In the genomic region with DNA sequence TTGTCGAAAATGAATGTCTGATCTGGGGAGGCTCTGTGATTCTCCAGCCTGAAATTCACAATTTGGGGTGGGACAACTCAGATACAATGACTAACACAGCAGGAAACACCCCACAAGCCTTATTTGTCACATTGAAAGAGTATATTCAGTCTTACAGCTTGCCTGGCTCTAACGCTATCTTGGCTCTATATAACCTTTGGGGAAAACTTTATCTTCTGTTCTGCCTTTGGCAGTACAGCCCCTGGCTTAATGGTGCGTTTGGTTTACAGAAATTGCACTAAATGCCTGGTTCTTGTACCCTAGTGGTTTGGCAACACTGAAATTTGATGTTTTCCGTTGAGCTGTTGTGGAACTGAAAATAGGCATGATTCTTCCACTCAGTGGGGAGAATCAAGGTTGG, we compare ENCODE assay signal across 31 cellular contexts.
"Had no signal": no experiment of that assay in that cellular context is flagged by ENCODE, and none has a peak within 500 bp of the region (broad histone marks: within the 10 kb centered on the region; RNA-seq: fewer than 3 reads in every experiment).

No MANE protein-coding gene starts in this region.

- DNase-seq: activated CD4-positive, alpha-beta T cell treated with anti-CD3 and anti-CD28 coated beads for 1 hour; activated CD4-positive, alpha-beta T cell treated with anti-CD3 and anti-CD28 coated beads for 48 hours; activated CD4-positive, alpha-beta T cell treated with anti-CD3 and anti-CD28 coated beads, Interleukin-2, amount 50 U/mL, for 4 hours; activated CD4-positive, CD25-positive, alpha-beta regulatory T cell; activated CD8-positive, alpha-beta T cell treated with anti-CD3 and anti-CD28 coated beads for 36 hours; activated effector memory CD4-positive, alpha-beta T cell treated with anti-CD3 and anti-CD28 coated beads, Interleukin-2, amount 50 U/mL, for 16 hours; activated naive CD4-positive, alpha-beta T cell; activated naive CD4-positive, alpha-beta T cell treated with anti-CD3 and anti-CD28 coated beads, Interleukin-2, amount 50 U/mL, for 16 hours; activated naive CD8-positive, alpha-beta T cell treated with anti-CD3 and anti-CD28 coated beads for 36 hours; activated T-cell treated with anti-CD3 and anti-CD28 coated beads, Interleukin-2, amount 50 U/mL, for 1 hour; activated T-cell treated with anti-CD3 and anti-CD28 coated beads, Interleukin-2, amount 50 U/mL, for 72 hours; amygdala; body of pancreas; caudate nucleus; MM.1S; MV-4-11; NCI-H1092; NCI-H1436 treated with DMSO at 0.1 percent for 48 hours; NCI-H1694 treated with DMSO at 0.1 percent for 48 hours; NCI-H2029; NCI-H345; NCI-H524 treated with DMSO at 0.1 percent for 48 hours; NCI-H748 treated with DMSO at 0.1 percent for 48 hours; SW 1271; T-helper 1 cell; T-helper 2 cell; T-helper 9 cell; WERI-Rb-1 had no signal

- H3K4me1 ChIP-seq: body of pancreas, breast epithelium had no signal

- H3K36me3 ChIP-seq: breast epithelium, WERI-Rb-1 had no signal

- H3K27me3 ChIP-seq: body of pancreas, breast epithelium had no signal

- ATAC-seq: activated CD8-positive, alpha-beta T cell treated with anti-CD3 and anti-CD28 coated beads for 36 hours; activated T-cell treated with anti-CD3 and anti-CD28 coated beads, Interleukin-2, amount 50 U/mL, for 72 hours; activated T-helper 17 cell treated with anti-CD3 and anti-CD28 coated beads, Interleukin-2, amount 50 U/mL, for 72 hours; body of pancreas had no signal

- H3K27ac ChIP-seq: body of pancreas, breast epithelium, KMS-11, WERI-Rb-1 had no signal

- H3K4me2 ChIP-seq: KMS-11 had no signal

- H3K9me3 ChIP-seq: body of pancreas had no signal

- H3K9ac ChIP-seq: KMS-11 had no signal

- H3K4me3 ChIP-seq: body of pancreas, breast epithelium had no signal
